In the genomic region with DNA sequence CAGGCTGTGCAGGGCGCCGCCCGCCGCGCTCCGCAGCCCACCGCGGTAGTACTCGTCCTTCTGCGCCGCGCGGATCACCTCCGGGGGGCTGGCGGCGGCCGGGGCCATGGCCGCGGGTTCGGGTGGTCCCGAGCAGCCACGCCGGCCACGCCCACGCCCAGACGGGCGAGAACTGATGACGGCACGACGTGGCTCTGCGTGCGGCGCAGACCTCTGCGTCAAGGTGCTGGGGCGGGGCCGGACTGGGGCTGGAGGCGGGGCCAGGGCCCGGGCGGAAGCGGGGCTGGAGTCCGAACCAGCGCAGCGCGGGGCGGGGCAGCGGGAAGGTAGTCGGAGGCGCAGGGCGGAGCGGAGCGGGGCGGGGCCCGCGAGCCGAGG, we compare ENCODE assay signal across 8 cellular contexts. TPM values are rescaled to one million over a fixed set of nuclear protein-coding genes. Genes with fewer than 3 reads are reported as not detected.
DNase-seq lines count a peak whose midpoint lies in the region; ATAC-seq lines count a peak whose summit lies in the region.

A gene (minus strand): TSS at position 170 of the 378 bp plus-strand sequence. CDS start 62 bp downstream, at position 108.

- peak within 1 kb of the TSS; percentile 94 to 96 for H3K4me3 Mint-ChIP-seq in effector memory CD8-positive, alpha-beta T cell
- H3K4me3 Mint-ChIP-seq in memory B cell: peak within 1 kb of the TSS; percentile 87

- H3K27me3 Mint-ChIP-seq in effector memory CD8-positive, alpha-beta T cell: no peaks in the 10 kb centered on the region
- no peaks in the 10 kb centered on the region for H3K27me3 Mint-ChIP-seq in memory B cell

- ATAC-seq in GM21367 (IDR thresholded peaks at IDR 0.05; ENCODE audit: unreplicated experiment) (peak; percentile 64), memory B cell (ENCODE audit: low read depth) (peak; percentile 90)
- ATAC-seq in effector memory CD8-positive, alpha-beta T cell (replicated peaks): peak; percentile 87

- H3K9me3 Mint-ChIP-seq in effector memory CD8-positive, alpha-beta T cell: no peaks in the 10 kb centered on the region
- no peaks in the 10 kb centered on the region for H3K9me3 Mint-ChIP-seq in memory B cell

- peaks cover 21% of the 10 kb centered on the region for H3K36me3 Mint-ChIP-seq in effector memory CD8-positive, alpha-beta T cell (ENCODE audit: insufficient read depth)
- H3K36me3 Mint-ChIP-seq in memory B cell: peaks cover 8% of the 10 kb centered on the region

- H3K27ac Mint-ChIP-seq in effector memory CD8-positive, alpha-beta T cell: peak within 1 kb of the TSS in 1 of 2 donors; percentile 88
- H3K27ac Mint-ChIP-seq in memory B cell: peak within 1 kb of the TSS; percentile 76

- H3K4me1 Mint-ChIP-seq in effector memory CD8-positive, alpha-beta T cell (ENCODE audit: low read depth in 2 of 2): peaks cover 30 to 36% of the 10 kb centered on the region in 2 donors
- H3K4me1 Mint-ChIP-seq in memory B cell: peaks cover 33% of the 10 kb centered on the region

- DNase-seq in COLO829 (ENCODE audit: low spot score) (peak; percentile 89), HT1080 (ENCODE audit: low read depth) (peak; percentile 84), NOMO-1 treated with dmso at 0.1 percent for 144 hours (lab: John Stamatoyannopoulos, UW; ENCODE audit: unreplicated experiment) (peak; percentile 95), memory B cell (ENCODE audit: low spot score in 2 of 2) (peak; percentile 99)
- peak; percentile 95 to 98 (median 98) for DNase-seq in activated CD8-positive, alpha-beta memory T cell treated with anti-CD3 and anti-CD28 coated beads for 48 hours (ENCODE audit: low read depth in 2 of 3, low spot score in 2 of 3)
- DNase-seq in effector memory CD8-positive, alpha-beta T cell: peak; percentile 99
- peak; percentile 98 for DNase-seq in stimulated activated CD8-positive, alpha-beta memory T cell treated with anti-CD3 and anti-CD28 coated beads, Interleukin-12 subunit alpha, Interleukin-12 subunit beta, amount 100 ng/mL, for 1 hour (ENCODE audit: low read depth)

RNA-seq across cellular contexts. Expression of the gene that starts here (rescaled TPM):
- total RNA-seq in HT1080 (2014; rRNA removed; shearing (Covaris generic)): 22.5 and 25.6 TPM in 2 replicates
- polyA plus RNA-seq in HT1080 (2015; cell fraction: cytosol; rRNA removed): 30.9 and 33.1 TPM in 2 replicates
- polyA plus RNA-seq in HT1080 (2015; cell fraction: nucleus; rRNA removed): 25.6 and 27.9 TPM in 2 replicates

Comparison
In these comparisons a context has a peak if more than half of its experiments do, and no peak if none do; other contexts are left out.
1. Peak in every context shown above with its lines: DNase-seq and ATAC-seq.